In the genomic region with DNA sequence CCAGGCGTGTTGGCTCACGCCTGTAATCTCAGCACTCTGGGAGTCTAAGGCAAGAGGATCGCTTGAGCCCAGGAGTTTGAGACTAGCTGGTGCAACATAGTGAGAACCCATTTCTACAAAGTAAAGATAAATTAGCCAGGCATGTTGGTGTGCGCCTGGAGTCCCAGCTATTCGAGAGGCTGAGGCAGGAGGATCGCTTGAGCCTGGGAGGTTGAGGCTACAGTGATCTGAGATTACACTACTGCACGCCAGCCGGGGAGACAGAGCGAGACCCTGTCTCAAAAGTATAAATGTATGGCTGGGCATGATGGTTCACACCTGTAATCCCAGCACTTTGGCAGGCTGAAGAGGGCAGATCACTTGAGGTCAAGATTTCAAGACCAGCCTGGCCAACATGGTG, we compare ENCODE assay signal across 26 cellular contexts.
"Had no signal": no experiment of that assay in that cellular context is flagged by ENCODE, and none has a peak within 500 bp of the region (broad histone marks: within the 10 kb centered on the region; RNA-seq: fewer than 3 reads in every experiment).

No MANE protein-coding gene starts in this region.

- H3K27ac ChIP-seq: gastrocnemius medialis, left ventricle myocardium inferior, neutrophil, pancreas, right lobe of liver, testis, WERI-Rb-1 had no signal

- H3K9me3 Mint-ChIP-seq: activated CD4-positive, alpha-beta memory T cell treated with anti-CD3 and anti-CD28 coated beads for 36 hours; activated naive CD4-positive, alpha-beta T cell treated with anti-CD3 and anti-CD28 coated beads, Interleukin-2, amount 10 ng/mL, durations not matched to agents 7 days and 5 days; endodermal cell; nephron; type B pancreatic cell had no signal

- H3K4me3 Mint-ChIP-seq: activated CD4-positive, alpha-beta memory T cell treated with anti-CD3 and anti-CD28 coated beads for 36 hours; activated CD8-positive, alpha-beta memory T cell treated with anti-CD3 and anti-CD28 coated beads, Interleukin-2, amount 10 ng/mL, durations not matched to agents 7 days and 5 days; activated naive CD4-positive, alpha-beta T cell treated with anti-CD3 and anti-CD28 coated beads, Interleukin-2, amount 10 ng/mL, durations not matched to agents 7 days and 5 days; endodermal cell; nephron; type B pancreatic cell had no signal

- H3K9me3 ChIP-seq: esophagus squamous epithelium, gastrocnemius medialis, left ventricle myocardium inferior, neutrophil, pancreas, right lobe of liver, testis had no signal

- H3K27me3 Mint-ChIP-seq: activated CD4-positive, alpha-beta memory T cell treated with anti-CD3 and anti-CD28 coated beads for 36 hours had no signal

- H3K36me3 Mint-ChIP-seq: activated CD4-positive, alpha-beta memory T cell treated with anti-CD3 and anti-CD28 coated beads for 36 hours; activated CD8-positive, alpha-beta memory T cell treated with anti-CD3 and anti-CD28 coated beads, Interleukin-2, amount 10 ng/mL, durations not matched to agents 7 days and 5 days; type B pancreatic cell had no signal

- H3K27me3 ChIP-seq: gastrocnemius medialis, pancreas, right lobe of liver, testis had no signal

- ATAC-seq: activated CD8-positive, alpha-beta memory T cell treated with anti-CD3 and anti-CD28 coated beads, Interleukin-2, amount 10 ng/mL, durations not matched to agents 7 days and 5 days; gastrocnemius medialis; pancreas; right lobe of liver had no signal

- H3K4me3 ChIP-seq: esophagus squamous epithelium, gastrocnemius medialis, left ventricle myocardium inferior, pancreas, right lobe of liver, testis had no signal

- DNase-seq: activated CD4-positive, alpha-beta memory T cell treated with anti-CD3 and anti-CD28 coated beads for 36 hours; activated CD4-positive, alpha-beta T cell treated with anti-CD3 and anti-CD28 coated beads for 1 hour; activated CD8-positive, alpha-beta memory T cell treated with anti-CD3 and anti-CD28 coated beads, Interleukin-2, amount 10 ng/mL, durations not matched to agents 7 days and 5 days; activated effector memory CD4-positive, alpha-beta T cell treated with anti-CD3 and anti-CD28 coated beads, Interleukin-2, amount 50 U/mL, for 16 hours; activated naive CD4-positive, alpha-beta T cell treated with anti-CD3 and anti-CD28 coated beads, Interleukin-2, amount 10 ng/mL, durations not matched to agents 7 days and 5 days; activated T-cell treated with anti-CD3 and anti-CD28 coated beads for 4 hours; amygdala; cerebellar nuclear complex; cortex of kidney; endodermal cell; esophagus squamous epithelium; gastrocnemius medialis; hippocampal formation; kidney glomerular epithelial cell; left ventricle myocardium inferior; midbrain; right lobe of liver; small intestine; stimulated activated CD4-positive, alpha-beta T cell treated with anti-CD3 and anti-CD28 coated beads, Interleukin-2, amount 100 ng/mL, for 24 hours; stimulated activated naive CD4-positive, alpha-beta T cell; testis; WERI-Rb-1 had no signal

- H3K36me3 ChIP-seq: esophagus squamous epithelium, gastrocnemius medialis, left ventricle myocardium inferior, neutrophil, pancreas, right lobe of liver, WERI-Rb-1 had no signal

- H3K27ac Mint-ChIP-seq: activated CD4-positive, alpha-beta memory T cell treated with anti-CD3 and anti-CD28 coated beads for 36 hours; activated CD8-positive, alpha-beta memory T cell treated with anti-CD3 and anti-CD28 coated beads, Interleukin-2, amount 10 ng/mL, durations not matched to agents 7 days and 5 days; activated naive CD4-positive, alpha-beta T cell treated with anti-CD3 and anti-CD28 coated beads, Interleukin-2, amount 10 ng/mL, durations not matched to agents 7 days and 5 days; endodermal cell; nephron; type B pancreatic cell had no signal
